1 cellular context compared by ENCODE assay signal in genomic region chr3:6807967-6808588, GRCh38.
TF ChIP-seq lines count a peak whose summit lies in the region.

No MANE protein-coding gene starts in this region.

TF ChIP-seq in GM12878, 131 proteins besides CTCF, POLR2A, EP300 and RAD21 (continued from another document and continues in another):
- TF ChIP-seq IKZF1 (conservative IDR thresholded peaks at IDR 0.05) = peak; percentile 52; the same call in 1 of the 2 replicates
- TF ChIP-seq CEBPB (IDR thresholded peaks at IDR 0.05; ENCODE audit: borderline replicate concordance in 1 of 2, low read depth in 2 of 2, low read length in 2 of 2) = no peak
- no peak for TF ChIP-seq BCLAF1 (IDR thresholded peaks at IDR 0.05)
- no peak for TF ChIP-seq POU2F2 (IDR thresholded peaks at IDR 0.05; ENCODE audit: borderline replicate concordance, low read depth, low read length)
- TF ChIP-seq TARDBP (IDR thresholded peaks at IDR 0.05; ENCODE audit: borderline replicate concordance) = no peak
- no peak for TF ChIP-seq CUX1 (IDR thresholded peaks at IDR 0.05; ENCODE audit: insufficient replicate concordance, low read depth, low read length)
- TF ChIP-seq ZNF24 (IDR thresholded peaks at IDR 0.05) = no peak
- no peak for TF ChIP-seq BCL3 (IDR thresholded peaks at IDR 0.05; ENCODE audit: borderline replicate concordance, insufficient read depth, low read depth, low read length, poor library complexity, severe bottlenecking)
- no peak for TF ChIP-seq BRCA1 (IDR thresholded peaks at IDR 0.05; ENCODE audit: low read depth, low read length)
- TF ChIP-seq EED (IDR thresholded peaks at IDR 0.05; ENCODE audit: low read depth) = 0 out of 2 replicates have a peak, but pooled peaks have one; percentile 42
- no peak for TF ChIP-seq ZSCAN29 (IDR thresholded peaks at IDR 0.05)
- no peak for TF ChIP-seq IRF4 (IDR thresholded peaks at IDR 0.05; ENCODE audit: low read depth, low read length)
- peak; percentile 53; the same call in 1 of the 2 replicates for TF ChIP-seq CREM (IDR thresholded peaks at IDR 0.05; ENCODE audit: low read depth)
- no peak for TF ChIP-seq JUND (IDR thresholded peaks at IDR 0.05; ENCODE audit: low read depth, low read length)
- TF ChIP-seq NFYA (IDR thresholded peaks at IDR 0.05; ENCODE audit: borderline replicate concordance, low read depth, low read length) = no peak
- TF ChIP-seq NFIC (IDR thresholded peaks at IDR 0.05; ENCODE audit: low read depth, low read length) = peak; percentile 76; the same call in 1 of the 2 replicates
- TF ChIP-seq CBFB (IDR thresholded peaks at IDR 0.05; ENCODE audit: low read depth) = no peak
- TF ChIP-seq NR2C1 (IDR thresholded peaks at IDR 0.05) = no peak
- no peak for TF ChIP-seq HDAC6 (IDR thresholded peaks at IDR 0.05; ENCODE audit: unreplicated experiment)
- TF ChIP-seq EZH2 (IDR thresholded peaks at IDR 0.05; ENCODE audit: borderline replicate concordance, control insufficient read depth, low read depth, low read length) = no peak
- TF ChIP-seq TCF7 (IDR thresholded peaks at IDR 0.05; ENCODE audit: borderline replicate concordance) = no peak; the same call in 1 of the 2 replicates
- no peak for TF ChIP-seq MAX (IDR thresholded peaks at IDR 0.05; ENCODE audit: low read depth, low read length)
- no peak for TF ChIP-seq ASH2L (IDR thresholded peaks at IDR 0.05; ENCODE audit: borderline replicate concordance, low read depth)
- peak; percentile 50; the same call in 1 of the 2 replicates for TF ChIP-seq DPF2 (IDR thresholded peaks at IDR 0.05)
- TF ChIP-seq PRDM15 (CRISPR knock-in tag; IDR thresholded peaks at IDR 0.05) = no peak
- TF ChIP-seq MYB (IDR thresholded peaks at IDR 0.05; ENCODE audit: borderline replicate concordance, low read depth, low read length) = no peak
- TF ChIP-seq ZBTB4 (CRISPR knock-in tag; IDR thresholded peaks at IDR 0.05) = no peak
- no peak for TF ChIP-seq SREBF2 (IDR thresholded peaks at IDR 0.05; ENCODE audit: low read length)
- no peak for TF ChIP-seq ZNF274 (IDR thresholded peaks at IDR 0.05; ENCODE audit: insufficient read depth, insufficient read length)
- TF ChIP-seq SP1 (IDR thresholded peaks at IDR 0.05; ENCODE audit: low read depth, low read length) = no peak
- TF ChIP-seq ZBTB33 (IDR thresholded peaks at IDR 0.05) = no peak
- TF ChIP-seq E2F4 (IDR thresholded peaks at IDR 0.05; ENCODE audit: low read depth, low read length) = no peak
- no peak for TF ChIP-seq GATAD2B (conservative IDR thresholded peaks at IDR 0.05; ENCODE audit: low read depth)
- TF ChIP-seq KAT2A (conservative IDR thresholded peaks at IDR 0.05; ENCODE audit: control insufficient read depth, low read depth, low read length) = no peak
- no peak for TF ChIP-seq RBBP5 (conservative IDR thresholded peaks at IDR 0.05)
- no peak for TF ChIP-seq MLLT1 (IDR thresholded peaks at IDR 0.05)
